9 cellular contexts compared by ENCODE assay signal in genomic region chr10:6445671-6446278, GRCh38.
A peak's percentile ranks its signal among the peaks of the same experiment; 100 is the strongest.
DNase-seq lines count a peak whose midpoint lies in the region; ATAC-seq and TF ChIP-seq lines count a peak whose summit lies in the region.
"Had no signal": no experiment of that assay in that cellular context is flagged by ENCODE, and none has a peak within 500 bp of the region (broad histone marks: within the 10 kb centered on the region; RNA-seq: fewer than 3 reads in every experiment).

No MANE protein-coding gene starts in this region.

- intact Hi-C loops in dorsolateral prefrontal cortex (cut with DNase I), result loop anchor here (2.0 to 10.0 kb wide), 5 partner anchors 129 to 969 kb away; partner anchors contain the start of genes PRKCQ (in 1 of the 2) and SFMBT2 (in 1 of the 2)

- no peak overlapping the region for H2BK12ac ChIP-seq in mesenchymal stem cell (ENCODE audit: low read length in 2 of 2)

- H3K27me3 ChIP-seq in dorsolateral prefrontal cortex (no peaks in the 10 kb centered on the region), mesenchymal stem cell (ENCODE audit: control insufficient read depth in 1 of 2, insufficient read depth in 1 of 2, low read length in 2 of 2) (peaks cover 0 to 21% of the 10 kb centered on the region in 2 experiments)

- H3K4me2 ChIP-seq in mesenchymal stem cell (ENCODE audit: low read length, poor library complexity, severe bottlenecking), result no peak overlapping the region

- H3K14ac ChIP-seq in mesenchymal stem cell (ENCODE audit: low read length in 2 of 2), result no peak overlapping the region

- H3K4me3 ChIP-seq in dorsolateral prefrontal cortex (peak overlapping the region in 58 of 59 donors; percentile 7 to 62 (median 36)), mesenchymal stem cell (ENCODE audit: insufficient read depth in 1 of 2, low read depth in 1 of 2, low read length in 2 of 2) (no peak overlapping the region)

- H3K23ac ChIP-seq in mesenchymal stem cell (ENCODE audit: low read length in 2 of 2), result no peak overlapping the region

- DNase-seq in DMS114 treated with DMSO at 0.1 percent for 48 hours (lab: John Stamatoyannopoulos, UW; ENCODE audit: unreplicated experiment), result peak; percentile 13
- DNase-seq in LHCN-M2 (ENCODE audit: low read depth), result peak; percentile 41
- peak; percentile 61 to 66 for DNase-seq in activated CD4-positive, alpha-beta T cell treated with anti-CD3 and anti-CD28 coated beads, Interleukin-2, amount 50 U/mL, for 4 hours
- peak; percentile 13 to 89 (median 69) for DNase-seq in dorsolateral prefrontal cortex
- DNase-seq in mesenchymal stem cell, result peak; percentile 27
- peak; percentile 70 for DNase-seq in stimulated activated CD8-positive, alpha-beta memory T cell treated with anti-CD3 and anti-CD28 coated beads, Interleukin-4, amount 100 ng/mL, for 48 hours
- DNase-seq: activated B cell treated with CpG ODN at 0.5 μM for 24 hours had no signal

- H3K27ac ChIP-seq in dorsolateral prefrontal cortex, result peak overlapping the region in 54 of 59 donors; percentile 10 to 93 (median 80)
- H3K27ac ChIP-seq in mesenchymal stem cell (ENCODE audit: low read length, poor library complexity, severe bottlenecking), result no peak overlapping the region

- no peak overlapping the region for H2BK120ac ChIP-seq in mesenchymal stem cell (ENCODE audit: low read depth, low read length)

- no peak overlapping the region for H3K9ac ChIP-seq in mesenchymal stem cell (ENCODE audit: low read length)

- H4K8ac ChIP-seq in mesenchymal stem cell (ENCODE audit: low read length), result no peak overlapping the region

- ATAC-seq in GM19324 (IDR thresholded peaks at IDR 0.05; ENCODE audit: low FRiP score, unreplicated experiment) (no peak), GM21529 (IDR thresholded peaks at IDR 0.05; ENCODE audit: unreplicated experiment) (no peak)

- H3K9me3 ChIP-seq in mesenchymal stem cell (ENCODE audit: control insufficient read depth, low read length), result no peaks in the 10 kb centered on the region

- no peak overlapping the region for H2BK5ac ChIP-seq in mesenchymal stem cell (ENCODE audit: low read depth, low read length, poor library complexity, severe bottlenecking)

- H3K79me1 ChIP-seq in mesenchymal stem cell (replicated peaks; ENCODE audit: low read length, poor library complexity, severe bottlenecking), result no peaks in the 10 kb centered on the region

- no peak overlapping the region for H3K4ac ChIP-seq in mesenchymal stem cell (ENCODE audit: low read depth in 1 of 2, low read length in 2 of 2)

- peak; percentile 33 to 87 (median 75) for TF ChIP-seq CTCF in dorsolateral prefrontal cortex (IDR thresholded peaks at IDR 0.05 in 54 of 56, conservative IDR thresholded peaks at IDR 0.05 in 2 of 56; ENCODE audit: low read depth in 1 of 56, partially characterized antibody in 56 of 56)

- no peaks in the 10 kb centered on the region for H3K36me3 ChIP-seq in mesenchymal stem cell (ENCODE audit: control insufficient read depth in 1 of 2, insufficient read depth in 2 of 2, low read depth in 1 of 2, low read length in 2 of 2)

- H2AFZ ChIP-seq in mesenchymal stem cell (ENCODE audit: low read depth, low read length), result no peak overlapping the region

- H4K91ac ChIP-seq in mesenchymal stem cell (ENCODE audit: low read length), result no peak overlapping the region

- no peak overlapping the region for H3K18ac ChIP-seq in mesenchymal stem cell (ENCODE audit: low read depth in 1 of 2, low read length in 2 of 2)

- H3K4me1 ChIP-seq in mesenchymal stem cell (ENCODE audit: control insufficient read depth, insufficient read depth, low read depth, low read length), result peaks cover 2% of the 10 kb centered on the region

- WGBS in mesenchymal stem cell, result 29% methylated on average over 8 of the region's 11 CpGs

- no peak overlapping the region for H2BK15ac ChIP-seq in mesenchymal stem cell (ENCODE audit: low read depth, poor library complexity, severe bottlenecking)

- H2AK5ac ChIP-seq in mesenchymal stem cell (ENCODE audit: low read length, severe bottlenecking), result no peak overlapping the region

Comparison
In these comparisons a context has a peak if more than half of its experiments do, and no peak if none do; other contexts are left out.
1. DNase-seq: peak in every context shown above with its lines; median percentile 70 in stimulated activated CD8-positive, alpha-beta memory T cell treated with anti-CD3 and anti-CD28 coated beads, Interleukin-4, amount 100 ng/mL, for 48 hours; 69 in dorsolateral prefrontal cortex; 64 in activated CD4-positive, alpha-beta T cell treated with anti-CD3 and anti-CD28 coated beads, Interleukin-2, amount 50 U/mL, for 4 hours; 41 in LHCN-M2; 27 in mesenchymal stem cell; 13 in DMS114 treated with DMSO at 0.1 percent for 48 hours.
2. H3K4me3 ChIP-seq: peak in dorsolateral prefrontal cortex (58 of 59); none in mesenchymal stem cell (0 of 2).